8 cellular contexts compared by ENCODE assay signal in genomic region chr3:53254190-53254809, GRCh38. TPM values are rescaled to one million over a fixed set of nuclear protein-coding genes. Genes with fewer than 3 reads are reported as not detected.
DNase-seq lines count a peak whose midpoint lies in the region; ATAC-seq and TF ChIP-seq lines count a peak whose summit lies in the region.

No MANE protein-coding gene starts in this region.

- no peak overlapping the region for H3K27ac ChIP-seq in SJSA1

- peaks cover 31% of the 10 kb centered on the region for H3K4me1 ChIP-seq in SJSA1 (replicated peaks)

- TF ChIP-seq CTCF in nephron progenitor cell (IDR thresholded peaks at IDR 0.05), result no peak

- no peaks in the 10 kb centered on the region for H3K9me3 ChIP-seq in SJSA1 (replicated peaks)

- peaks cover under 1% of the 10 kb centered on the region for H3K27me3 Mint-ChIP-seq in nephron progenitor cell (ENCODE audit: low read depth, poor library complexity)

- no peaks in the 10 kb centered on the region for H3K36me3 Mint-ChIP-seq in nephron progenitor cell (ENCODE audit: low read depth)

- no peaks in the 10 kb centered on the region for H3K9me3 Mint-ChIP-seq in nephron progenitor cell

- peak overlapping the region; percentile 98 for H3K4me3 ChIP-seq in SJSA1

- peak; percentile 2 for ATAC-seq in GM18907 (IDR thresholded peaks at IDR 0.05; ENCODE audit: unreplicated experiment)
- peak; percentile 35 for ATAC-seq in esophagus mucosa
- ATAC-seq in HG03457 (IDR thresholded peaks at IDR 0.05; ENCODE audit: unreplicated experiment), result no peak
- ATAC-seq in HG02610 (IDR thresholded peaks at IDR 0.05; ENCODE audit: unreplicated experiment), result no peak

- peaks cover 57% of the 10 kb centered on the region for H3K4me1 Mint-ChIP-seq in nephron progenitor cell

- H3K27me3 ChIP-seq in SJSA1 (replicated peaks), result no peaks in the 10 kb centered on the region

- peak; percentile 21 for DNase-seq in A172 (ENCODE audit: low spot score)
- DNase-seq in SJSA1 (ENCODE audit: low read depth in 1 of 2, low spot score in 2 of 2), result no peak
- DNase-seq in nephron progenitor cell, result no peak
- DNase-seq in kidney tubule cell (ENCODE audit: low spot score), result no peak

- H3K36me3 ChIP-seq in SJSA1, result peaks cover 41% of the 10 kb centered on the region

- H3K4me3 Mint-ChIP-seq in nephron progenitor cell, result peak overlapping the region; percentile 91

- peak overlapping the region; percentile 81 for H3K27ac Mint-ChIP-seq in nephron progenitor cell

RNA-seq across cellular contexts. Expression of gene TKT, which starts 1.5 kb away (rescaled TPM):
- 406 and 438 TPM in 2 replicates for total RNA-seq in A172 (2014; rRNA removed; shearing (Covaris generic))
- total RNA-seq in SJSA1 (2014; rRNA removed; shearing (Covaris generic)), result 182 and 278 TPM in 2 replicates
- 379 TPM for total RNA-seq in esophagus mucosa

Comparison
In these comparisons a context has a peak if more than half of its experiments do, and no peak if none do; other contexts are left out.
1. ATAC-seq: peak in GM18907 (single experiment) and esophagus mucosa (single experiment); none in HG03457 (single experiment) and HG02610 (single experiment).